In genomic region chr4:1028574-1029220, GRCh38 we compare ENCODE assay signal across 1 cellular context.
TF ChIP-seq lines count a peak whose summit lies in the region.

No MANE protein-coding gene starts in this region.

TF ChIP-seq in K562, 482 proteins besides CTCF, POLR2A, EP300 and RAD21 (continued from another document):
- TF ChIP-seq, protein P1, sequence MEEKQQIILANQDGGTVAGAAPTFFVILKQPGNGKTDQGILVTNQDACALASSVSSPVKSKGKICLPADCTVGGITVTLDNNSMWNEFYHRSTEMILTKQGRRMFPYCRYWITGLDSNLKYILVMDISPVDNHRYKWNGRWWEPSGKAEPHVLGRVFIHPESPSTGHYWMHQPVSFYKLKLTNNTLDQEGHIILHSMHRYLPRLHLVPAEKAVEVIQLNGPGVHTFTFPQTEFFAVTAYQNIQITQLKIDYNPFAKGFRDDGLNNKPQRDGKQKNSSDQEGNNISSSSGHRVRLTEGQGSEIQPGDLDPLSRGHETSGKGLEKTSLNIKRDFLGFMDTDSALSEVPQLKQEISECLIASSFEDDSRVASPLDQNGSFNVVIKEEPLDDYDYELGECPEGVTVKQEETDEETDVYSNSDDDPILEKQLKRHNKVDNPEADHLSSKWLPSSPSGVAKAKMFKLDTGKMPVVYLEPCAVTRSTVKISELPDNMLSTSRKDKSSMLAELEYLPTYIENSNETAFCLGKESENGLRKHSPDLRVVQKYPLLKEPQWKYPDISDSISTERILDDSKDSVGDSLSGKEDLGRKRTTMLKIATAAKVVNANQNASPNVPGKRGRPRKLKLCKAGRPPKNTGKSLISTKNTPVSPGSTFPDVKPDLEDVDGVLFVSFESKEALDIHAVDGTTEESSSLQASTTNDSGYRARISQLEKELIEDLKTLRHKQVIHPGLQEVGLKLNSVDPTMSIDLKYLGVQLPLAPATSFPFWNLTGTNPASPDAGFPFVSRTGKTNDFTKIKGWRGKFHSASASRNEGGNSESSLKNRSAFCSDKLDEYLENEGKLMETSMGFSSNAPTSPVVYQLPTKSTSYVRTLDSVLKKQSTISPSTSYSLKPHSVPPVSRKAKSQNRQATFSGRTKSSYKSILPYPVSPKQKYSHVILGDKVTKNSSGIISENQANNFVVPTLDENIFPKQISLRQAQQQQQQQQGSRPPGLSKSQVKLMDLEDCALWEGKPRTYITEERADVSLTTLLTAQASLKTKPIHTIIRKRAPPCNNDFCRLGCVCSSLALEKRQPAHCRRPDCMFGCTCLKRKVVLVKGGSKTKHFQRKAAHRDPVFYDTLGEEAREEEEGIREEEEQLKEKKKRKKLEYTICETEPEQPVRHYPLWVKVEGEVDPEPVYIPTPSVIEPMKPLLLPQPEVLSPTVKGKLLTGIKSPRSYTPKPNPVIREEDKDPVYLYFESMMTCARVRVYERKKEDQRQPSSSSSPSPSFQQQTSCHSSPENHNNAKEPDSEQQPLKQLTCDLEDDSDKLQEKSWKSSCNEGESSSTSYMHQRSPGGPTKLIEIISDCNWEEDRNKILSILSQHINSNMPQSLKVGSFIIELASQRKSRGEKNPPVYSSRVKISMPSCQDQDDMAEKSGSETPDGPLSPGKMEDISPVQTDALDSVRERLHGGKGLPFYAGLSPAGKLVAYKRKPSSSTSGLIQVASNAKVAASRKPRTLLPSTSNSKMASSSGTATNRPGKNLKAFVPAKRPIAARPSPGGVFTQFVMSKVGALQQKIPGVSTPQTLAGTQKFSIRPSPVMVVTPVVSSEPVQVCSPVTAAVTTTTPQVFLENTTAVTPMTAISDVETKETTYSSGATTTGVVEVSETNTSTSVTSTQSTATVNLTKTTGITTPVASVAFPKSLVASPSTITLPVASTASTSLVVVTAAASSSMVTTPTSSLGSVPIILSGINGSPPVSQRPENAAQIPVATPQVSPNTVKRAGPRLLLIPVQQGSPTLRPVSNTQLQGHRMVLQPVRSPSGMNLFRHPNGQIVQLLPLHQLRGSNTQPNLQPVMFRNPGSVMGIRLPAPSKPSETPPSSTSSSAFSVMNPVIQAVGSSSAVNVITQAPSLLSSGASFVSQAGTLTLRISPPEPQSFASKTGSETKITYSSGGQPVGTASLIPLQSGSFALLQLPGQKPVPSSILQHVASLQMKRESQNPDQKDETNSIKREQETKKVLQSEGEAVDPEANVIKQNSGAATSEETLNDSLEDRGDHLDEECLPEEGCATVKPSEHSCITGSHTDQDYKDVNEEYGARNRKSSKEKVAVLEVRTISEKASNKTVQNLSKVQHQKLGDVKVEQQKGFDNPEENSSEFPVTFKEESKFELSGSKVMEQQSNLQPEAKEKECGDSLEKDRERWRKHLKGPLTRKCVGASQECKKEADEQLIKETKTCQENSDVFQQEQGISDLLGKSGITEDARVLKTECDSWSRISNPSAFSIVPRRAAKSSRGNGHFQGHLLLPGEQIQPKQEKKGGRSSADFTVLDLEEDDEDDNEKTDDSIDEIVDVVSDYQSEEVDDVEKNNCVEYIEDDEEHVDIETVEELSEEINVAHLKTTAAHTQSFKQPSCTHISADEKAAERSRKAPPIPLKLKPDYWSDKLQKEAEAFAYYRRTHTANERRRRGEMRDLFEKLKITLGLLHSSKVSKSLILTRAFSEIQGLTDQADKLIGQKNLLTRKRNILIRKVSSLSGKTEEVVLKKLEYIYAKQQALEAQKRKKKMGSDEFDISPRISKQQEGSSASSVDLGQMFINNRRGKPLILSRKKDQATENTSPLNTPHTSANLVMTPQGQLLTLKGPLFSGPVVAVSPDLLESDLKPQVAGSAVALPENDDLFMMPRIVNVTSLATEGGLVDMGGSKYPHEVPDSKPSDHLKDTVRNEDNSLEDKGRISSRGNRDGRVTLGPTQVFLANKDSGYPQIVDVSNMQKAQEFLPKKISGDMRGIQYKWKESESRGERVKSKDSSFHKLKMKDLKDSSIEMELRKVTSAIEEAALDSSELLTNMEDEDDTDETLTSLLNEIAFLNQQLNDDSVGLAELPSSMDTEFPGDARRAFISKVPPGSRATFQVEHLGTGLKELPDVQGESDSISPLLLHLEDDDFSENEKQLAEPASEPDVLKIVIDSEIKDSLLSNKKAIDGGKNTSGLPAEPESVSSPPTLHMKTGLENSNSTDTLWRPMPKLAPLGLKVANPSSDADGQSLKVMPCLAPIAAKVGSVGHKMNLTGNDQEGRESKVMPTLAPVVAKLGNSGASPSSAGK (IDR thresholded peaks at IDR 0.05): peak; percentile 92
- no peak for TF ChIP-seq HNRNPH1 (optimal IDR thresholded peaks at IDR 0.05; ENCODE audit: low read depth, low read length)
- TF ChIP-seq XRCC4 (IDR thresholded peaks at IDR 0.05; ENCODE audit: extremely low read depth, insufficient read depth, insufficient read length): no peak
- no peak for TF ChIP-seq ZEB2 (IDR thresholded peaks at IDR 0.05)
